1 cellular context compared by ENCODE assay signal in genomic region chr10:963613-964012, GRCh38.
TF ChIP-seq lines count a peak whose summit lies in the region.

No MANE protein-coding gene starts in this region.

TF ChIP-seq in K562, 482 proteins besides CTCF, POLR2A, EP300 and RAD21:
- TF ChIP-seq PHF20 (IDR thresholded peaks at IDR 0.05; ENCODE audit: partially characterized antibody): no peak
- TF ChIP-seq RFX1 (IDR thresholded peaks at IDR 0.05): peak; percentile 63
- peak; percentile 60 to 63; a peak in 2 of 4 replicates for TF ChIP-seq TRIM24 (IDR thresholded peaks at IDR 0.05)
- TF ChIP-seq PKNOX1 (IDR thresholded peaks at IDR 0.05): peak; percentile 86
- TF ChIP-seq NFYB (IDR thresholded peaks at IDR 0.05; ENCODE audit: extremely low read depth, insufficient read length): no peak
- peak; percentile 75 for TF ChIP-seq CEBPG (CRISPR knock-in tag; IDR thresholded peaks at IDR 0.05)
- peak in 1 of 2 experiments; percentile 56; a peak in 2 of 4 replicates for TF ChIP-seq CEBPG (tag; conservative IDR thresholded peaks at IDR 0.05 in 1 of 2, IDR thresholded peaks at IDR 0.05 in 1 of 2)
- peak; percentile 24; the same call in 1 of the 2 replicates for TF ChIP-seq L3MBTL2 (IDR thresholded peaks at IDR 0.05)
- TF ChIP-seq SMAD4 (CRISPR knock-in tag; conservative IDR thresholded peaks at IDR 0.05): 0 out of 2 replicates have a peak, but pooled peaks have one; percentile 9
- TF ChIP-seq ATF3 (IDR thresholded peaks at IDR 0.05): peak; percentile 84
- TF ChIP-seq ATF3 (CRISPR knock-in tag; conservative IDR thresholded peaks at IDR 0.05): no peak
- peak in 1 of 2 experiments; percentile 19 for TF ChIP-seq E2F6 (IDR thresholded peaks at IDR 0.05; ENCODE audit: borderline replicate concordance in 1 of 2, extremely low read depth in 1 of 2, insufficient read depth in 1 of 2, insufficient read length in 1 of 2, low read depth in 1 of 2, low read length in 1 of 2, poor library complexity in 1 of 2, severe bottlenecking in 1 of 2)
- TF ChIP-seq CHAMP1 (IDR thresholded peaks at IDR 0.05): no peak
- peak; percentile 26; the same call in 1 of the 2 replicates for TF ChIP-seq CEBPB (tag; IDR thresholded peaks at IDR 0.05)
- no peak for TF ChIP-seq LCOR (CRISPR knock-in tag; IDR thresholded peaks at IDR 0.05)
- TF ChIP-seq LARP7 (IDR thresholded peaks at IDR 0.05): no peak
- TF ChIP-seq EP400 (IDR thresholded peaks at IDR 0.05): peak; percentile 51; the same call in 1 of the 2 replicates
